In genomic region chr6:170180671-170181337, GRCh38 we compare ENCODE assay signal across 1 cellular context.
TF ChIP-seq lines count a peak whose summit lies in the region.

No MANE protein-coding gene starts in this region.

TF ChIP-seq in H1, 55 proteins besides CTCF, POLR2A, EP300 and RAD21 (continued from another document):
- TF ChIP-seq CHD7 (IDR thresholded peaks at IDR 0.05; ENCODE audit: insufficient replicate concordance, low read length) (no peak), TCF12 (IDR thresholded peaks at IDR 0.05; ENCODE audit: low read depth, low read length) (no peak), CREB1 (IDR thresholded peaks at IDR 0.05) (no peak), CTBP2 (IDR thresholded peaks at IDR 0.05; ENCODE audit: borderline replicate concordance, insufficient read depth, insufficient read length, low read length) (no peak), CHD1 (IDR thresholded peaks at IDR 0.05; ENCODE audit: low read depth, low read length) (no peak), BACH1 (IDR thresholded peaks at IDR 0.05; ENCODE audit: low read length) (no peak), JUND (IDR thresholded peaks at IDR 0.05; ENCODE audit: low read length) (no peak), TBP (IDR thresholded peaks at IDR 0.05; ENCODE audit: low read depth, low read length) (no peak), SIN3A (conservative IDR thresholded peaks at IDR 0.05 in 1 of 2, IDR thresholded peaks at IDR 0.05 in 1 of 2; ENCODE audit: low read depth in 1 of 2, low read length in 2 of 2) (no peak)
